19 cellular contexts compared by ENCODE assay signal in the genomic region with DNA sequence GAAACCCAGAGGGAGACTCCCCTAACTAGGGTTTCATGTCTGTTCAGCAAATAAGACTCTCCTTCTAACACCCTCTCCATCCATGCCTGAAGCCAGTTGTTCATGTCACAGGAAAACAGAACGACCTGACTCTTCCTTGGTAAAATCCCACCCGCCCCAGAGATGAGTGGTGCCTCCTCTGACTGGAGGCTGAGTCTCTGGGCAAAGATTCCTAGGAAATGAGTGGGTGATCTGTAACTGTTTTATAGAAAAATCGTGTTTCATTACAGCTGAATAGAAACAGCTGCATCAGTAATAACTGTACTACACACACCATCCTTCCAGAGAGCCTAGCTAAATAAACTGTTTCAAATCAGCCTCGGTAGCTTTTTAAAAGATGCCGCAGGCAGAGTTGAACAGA. TPM values are rescaled to one million over a fixed set of nuclear protein-coding genes. Genes with fewer than 3 reads are reported as not detected.
A peak's percentile ranks its signal among the peaks of the same experiment; 100 is the strongest.
DNase-seq lines count a peak whose midpoint lies in the region; FAIRE-seq and TF ChIP-seq lines count a peak whose summit lies in the region.
"Had no signal": no experiment of that assay in that cellular context is flagged by ENCODE, and none has a peak within 500 bp of the region (broad histone marks: within the 10 kb centered on the region; RNA-seq: fewer than 3 reads in every experiment).

No MANE protein-coding gene starts in this region.

- DNase-seq in AG10803 (ENCODE audit: low read depth) (peak; percentile 21), EH (ENCODE audit: low read depth) (peak; percentile 63), RWPE1 (ENCODE audit: low spot score) (no peak), fibroblast of peridontal ligament (ENCODE audit: extremely low read depth) (peak; percentile 60), GDM1 (lab: John Stamatoyannopoulos, UW) (no peak), GM12892 (ENCODE audit: insufficient read length) (no peak), retina (no peak)
- DNase-seq in stimulated activated naive CD4-positive, alpha-beta T cell (lab: John Stamatoyannopoulos, UW) = no peak
- DNase-seq: CD8-positive, alpha-beta memory T cell; DMS79 treated with DMSO at 0.1 percent for 48 hours; GF-D8; NCI-H1105; NCI-H1694; NCI-H510A treated with DMSO at 0.1 percent for 48 hours; NCI-H82; PC-9 had no signal

- peak overlapping the region; percentile 18 for H3K27ac ChIP-seq in RWPE1
- H3K27ac ChIP-seq: BLaER1 treated with 17β-estradiol and CSF1 and Interleukin-3, amounts not matched to agents 10 nM and 100 nM; PC-9 had no signal

- H3K4me3 ChIP-seq in AG10803 (ENCODE audit: low read length) = no peak overlapping the region
- H3K4me3 ChIP-seq: BLaER1 treated with 17β-estradiol and CSF1 and Interleukin-3, amounts not matched to agents 10 nM and 100 nM; PC-9 had no signal

- no peak for TF ChIP-seq POLR2A in GM12892 (IDR thresholded peaks at IDR 0.05; ENCODE audit: low read depth, low read length)

- POLR2A ChIA-PET in RWPE1 (lab: Yijun Ruan, JAX; ENCODE audit: low non-redundant PET) = no interaction called here

- no peak for FAIRE-seq in GM12892 (lab: Jason Lieb, UNC)
- FAIRE-seq: D721Med, H54 had no signal

- CTCF ChIA-PET in RWPE1 (lab: Yijun Ruan, JAX) = no interaction called here

- TF ChIP-seq CTCF in AG10803 (conservative IDR thresholded peaks at IDR 0.05; ENCODE audit: low read length) = no peak
- TF ChIP-seq CTCF in RWPE1 (conservative IDR thresholded peaks at IDR 0.05; ENCODE audit: low read depth) = no peak

RNA-seq across cellular contexts. Expression of a gene that starts 37.4 kb away (rescaled TPM):
- polyA plus RNA-seq in GM12892 (2012; ENCODE audit: missing spikeins) = 35.6 TPM

Comparison
In these comparisons a context has a peak if more than half of its experiments do, and no peak if none do; other contexts are left out.
1. DNase-seq: peak in AG10803 (single experiment), EH (single experiment) and fibroblast of peridontal ligament (single experiment); none in RWPE1 (single experiment), GDM1 (single experiment), stimulated activated naive CD4-positive, alpha-beta T cell (0 of 6), GM12892 (single experiment) and retina (single experiment).